Comparison of ENCODE assay signal across 6 cellular contexts in genomic region chrX:45129055-45129454, GRCh38.
"Had no signal": no experiment of that assay in that cellular context is flagged by ENCODE, and none has a peak within 500 bp of the region (broad histone marks: within the 10 kb centered on the region; RNA-seq: fewer than 3 reads in every experiment).

No MANE protein-coding gene starts in this region.

- H3K4me3 ChIP-seq: GM23338 had no signal

- FAIRE-seq: H1, H54 had no signal

- H2AFZ ChIP-seq: GM23338 had no signal

- ATAC-seq: GM23338 had no signal

- DNase-seq: H9, HCEC 1CT, KG1 had no signal

- H3K4me2 ChIP-seq: GM23338 had no signal
